ENCODE assay signal across 29 cellular contexts in genomic region chr3:179788996-179789395, GRCh38.
"Had no signal": no experiment of that assay in that cellular context is flagged by ENCODE, and none has a peak within 500 bp of the region (broad histone marks: within the 10 kb centered on the region; RNA-seq: fewer than 3 reads in every experiment).

No MANE protein-coding gene starts in this region.

- H3K9me3 ChIP-seq: esophagus squamous epithelium, gastroesophageal sphincter, heart right ventricle had no signal

- H3K27me3 ChIP-seq: brain microvascular endothelial cell, esophagus squamous epithelium, gastroesophageal sphincter, heart right ventricle, hepatocyte had no signal

- H3K36me3 ChIP-seq: brain microvascular endothelial cell had no signal

- ATAC-seq: activated CD4-positive, alpha-beta T cell treated with anti-CD3 and anti-CD28 coated beads for 36 hours; activated T-helper 17 cell treated with anti-CD3 and anti-CD28 coated beads, Interleukin-2, amount 50 U/mL, for 72 hours; effector memory CD8-positive, alpha-beta T cell; gastroesophageal sphincter; heart right ventricle; T-helper 17 cell had no signal

- DNase-seq: activated CD4-positive, alpha-beta memory T cell treated with anti-CD3 and anti-CD28 coated beads, Interleukin-2, amount 10 ng/mL, durations not matched to agents 7 days and 5 days; activated CD4-positive, alpha-beta T cell treated with anti-CD3 and anti-CD28 coated beads for 36 hours; activated CD4-positive, alpha-beta T cell treated with anti-CD3 and anti-CD28 coated beads, Interleukin-2, amount 10 ng/mL, durations not matched to agents 7 days and 5 days; activated CD4-positive, alpha-beta T cell treated with anti-CD3 and anti-CD28 coated beads, Interleukin-2, amount 50 U/mL, for 4 hours; activated CD4-positive, CD25-positive, alpha-beta regulatory T cell; activated CD4-positive, CD25-positive, alpha-beta regulatory T cell treated with anti-CD3 and anti-CD28 coated beads, Interleukin-2, amount 50 U/mL, for 72 hours; activated CD8-positive, alpha-beta memory T cell treated with anti-CD3 and anti-CD28 coated beads, Interleukin-2, amount 50 U/mL, for 48 hours; activated effector memory CD4-positive, alpha-beta T cell treated with Interleukin-2 at 50 U/mL for 16 hours; activated gamma-delta T cell treated with Interleukin-2 at 50 U/mL for 16 hours; activated naive CD4-positive, alpha-beta T cell treated with anti-CD3 and anti-CD28 coated beads, Interleukin-2, amount 50 U/mL, for 16 hours; activated naive CD4-positive, alpha-beta T cell treated with Interleukin-2 at 50 U/mL for 16 hours; activated T-cell treated with anti-CD3 and anti-CD28 coated beads for 4 hours; activated T-cell treated with anti-CD3 and anti-CD28 coated beads, Interleukin-2, amount 50 U/mL, for 24 hours; amniotic stem cell; anterior cingulate cortex; brain microvascular endothelial cell; caudate nucleus; cortex of kidney; dermis blood vessel endothelial cell; effector CD4-positive, alpha-beta T cell; effector memory CD8-positive, alpha-beta T cell; esophagus squamous epithelium; foreskin melanocyte; heart right ventricle; T-helper 17 cell; T1000 had no signal

- H3K27ac ChIP-seq: brain microvascular endothelial cell, esophagus squamous epithelium, gastroesophageal sphincter, heart right ventricle, hepatocyte had no signal

- H3K4me3 ChIP-seq: esophagus squamous epithelium, gastroesophageal sphincter, heart right ventricle, hepatocyte had no signal

- H3K4me1 ChIP-seq: gastroesophageal sphincter had no signal
